ENCODE assay signal across 21 cellular contexts in genomic region chr2:24881158-24881557, GRCh38. TPM values are rescaled to one million over a fixed set of nuclear protein-coding genes. Genes with fewer than 3 reads are reported as not detected.
DNase-seq lines count a peak whose midpoint lies in the region; ATAC-seq and TF ChIP-seq lines count a peak whose summit lies in the region.
"Had no signal": no experiment of that assay in that cellular context is flagged by ENCODE, and none has a peak within 500 bp of the region (broad histone marks: within the 10 kb centered on the region; RNA-seq: fewer than 3 reads in every experiment).

No MANE protein-coding gene starts in this region.

- H3K27me3 ChIP-seq in trophoblast cell (ENCODE audit: insufficient read depth, low read length) = no peaks in the 10 kb centered on the region

- intact Hi-C loops in head of caudate nucleus (cut with DNase I) = no loop called here

- H3K36me3 ChIP-seq in trophoblast cell (ENCODE audit: control insufficient read depth in 1 of 2, insufficient read depth in 2 of 2, low read length in 2 of 2) = no peaks in the 10 kb centered on the region

- H4K12ac ChIP-seq in trophoblast cell (ENCODE audit: low read depth, low read length) = no peak overlapping the region

- H3K79me1 ChIP-seq in trophoblast cell (ENCODE audit: low read length) = no peaks in the 10 kb centered on the region

- no peak for TF ChIP-seq CTCF in AG10803 (conservative IDR thresholded peaks at IDR 0.05; ENCODE audit: low read length)

- no peak for ATAC-seq in HG02763 (IDR thresholded peaks at IDR 0.05; ENCODE audit: unreplicated experiment)
- ATAC-seq in HG02642 (IDR thresholded peaks at IDR 0.05; ENCODE audit: poor library complexity, unreplicated experiment) = no peak

- H2BK12ac ChIP-seq in trophoblast cell (ENCODE audit: low read length) = no peak overlapping the region

- WGBS in trophoblast cell (ENCODE audit: extremely low coverage, insufficient coverage, insufficient read length) = no CpG with 5 or more reads among the region's 6 CpGs

- H2BK120ac ChIP-seq in trophoblast cell (ENCODE audit: insufficient read depth, low read length, poor library complexity) = no peak overlapping the region

- no peaks in the 10 kb centered on the region for H3K9me3 ChIP-seq in trophoblast cell (ENCODE audit: insufficient read depth, low read depth, low read length)

- H2AK5ac ChIP-seq in trophoblast cell (ENCODE audit: low read length) = no peak overlapping the region

- H3K14ac ChIP-seq in trophoblast cell (ENCODE audit: low read length) = no peak overlapping the region

- H3K4me2 ChIP-seq in trophoblast cell (ENCODE audit: low read length) = no peak overlapping the region

- no peak overlapping the region for H3K9ac ChIP-seq in trophoblast cell (ENCODE audit: low read length)

- H3K27ac ChIP-seq in trophoblast cell (ENCODE audit: low read depth, low read length) = no peak overlapping the region
- H3K27ac ChIP-seq: HL-60 had no signal

- H4K8ac ChIP-seq in trophoblast cell (ENCODE audit: low read depth, low read length) = no peak overlapping the region

- H3K4me1 ChIP-seq in trophoblast cell (ENCODE audit: control insufficient read depth in 1 of 2, insufficient read depth in 2 of 2, low read length in 2 of 2) = no peaks in the 10 kb centered on the region

- H4K91ac ChIP-seq in trophoblast cell (ENCODE audit: low read depth, low read length) = no peak overlapping the region

- H3K23ac ChIP-seq in trophoblast cell (ENCODE audit: low read length) = no peak overlapping the region

- no peak overlapping the region for H3K4ac ChIP-seq in trophoblast cell (ENCODE audit: low read depth, low read length)

- H3K4me3 ChIP-seq in AG10803 (ENCODE audit: low read length) = no peak overlapping the region
- no peak overlapping the region for H3K4me3 ChIP-seq in trophoblast cell (ENCODE audit: low read depth, low read length)

- no peaks in the 10 kb centered on the region for H3K79me2 ChIP-seq in trophoblast cell (ENCODE audit: control insufficient read depth, insufficient read depth, low read length, poor library complexity)

- DNase-seq in AG10803 (ENCODE audit: low read depth) (peak; percentile 13), SW480 (ENCODE audit: low spot score) (peak; percentile 24), head of caudate nucleus (peak in 28 of 42 donors; percentile 16 to 74 (median 53)), trophoblast cell (peak; percentile 14 to 61), glomerular visceral epithelial cell (ENCODE audit: extremely low spot score) (no peak), medulla oblongata (ENCODE audit: extremely low spot score) (no peak)
- DNase-seq: 8988T, DMS79 treated with DMSO at 0.1 percent for 48 hours, HFFc6, IMR-90, Karpas-422, NCI-H1048, NCI-H1436, NCI-H1930, NCI-H226, NCI-H524, NCI-H82, SIG-M5 had no signal

- no peak overlapping the region for H3K18ac ChIP-seq in trophoblast cell (ENCODE audit: low read length)

- no peak overlapping the region for H2AFZ ChIP-seq in trophoblast cell (ENCODE audit: insufficient read depth, low read length, poor library complexity)

- H2BK5ac ChIP-seq in trophoblast cell (ENCODE audit: low read depth, low read length, poor library complexity) = no peak overlapping the region

RNA-seq across cellular contexts. Expression of gene ADCY3, which starts 38.9 kb away (rescaled TPM):
- polyA plus RNA-seq in trophoblast cell (2013) = 3.9 and 4.6 TPM in 2 replicates

Comparison
In these comparisons a context has a peak if more than half of its experiments do, and no peak if none do; other contexts are left out.
1. DNase-seq: peak in AG10803 (single experiment), SW480 (single experiment), head of caudate nucleus (28 of 42) and trophoblast cell (2 of 2); none in glomerular visceral epithelial cell (single experiment) and medulla oblongata (single experiment).